Comparison of ENCODE assay signal across 1 cellular context in genomic region chr3:31181661-31182060, GRCh38.
TF ChIP-seq lines count a peak whose summit lies in the region.

No MANE protein-coding gene starts in this region.

TF ChIP-seq in H1, 55 proteins besides CTCF, POLR2A, EP300 and RAD21 (continued from another document):
- TF ChIP-seq ATF2 (IDR thresholded peaks at IDR 0.05; ENCODE audit: low read length) = no peak
